25 cellular contexts compared by ENCODE assay signal in the genomic region with DNA sequence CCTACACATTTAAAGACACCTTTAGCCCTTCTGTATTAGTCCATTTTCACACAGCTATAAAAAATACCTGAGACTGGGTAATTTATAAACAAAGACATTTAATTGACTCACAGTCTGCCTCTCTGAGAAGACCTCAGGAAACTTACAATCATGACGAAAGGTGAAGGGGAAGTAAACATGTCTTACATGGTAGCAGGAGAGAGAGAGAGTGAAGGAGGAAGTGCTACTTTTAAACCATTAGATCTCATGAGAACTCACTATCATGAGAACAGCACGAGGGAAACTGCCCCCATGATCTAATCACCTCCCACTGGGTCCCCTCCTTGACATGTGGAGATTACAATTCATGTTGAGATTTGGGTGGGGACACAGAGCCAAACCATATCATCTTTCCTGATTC.
"Had no signal": no experiment of that assay in that cellular context is flagged by ENCODE, and none has a peak within 500 bp of the region (broad histone marks: within the 10 kb centered on the region; RNA-seq: fewer than 3 reads in every experiment).

No MANE protein-coding gene starts in this region.

- H3K9me3 ChIP-seq: gastrocnemius medialis, lower lobe of right lung, ovary, psoas muscle, sigmoid colon, stomach, thyroid gland, vagina had no signal

- DNase-seq: dorsolateral prefrontal cortex; effector CD4-positive, alpha-beta T cell; endodermal cell; foreskin fibroblast; gastrocnemius medialis; head of caudate nucleus; left ventricle myocardium superior; lower lobe of right lung; natural killer cell; occipital lobe; ovary; posterior cingulate gyrus; psoas muscle; right cardiac atrium; sigmoid colon; stimulated activated CD4-positive, alpha-beta T cell treated with anti-CD3 and anti-CD28 coated beads, Interleukin-2, amount 100 ng/mL, for 24 hours; stimulated activated CD4-positive, alpha-beta T cell treated with anti-CD3 and anti-CD28 coated beads, Interleukin-4, amount 100 ng/mL, for 24 hours; stimulated activated naive CD4-positive, alpha-beta T cell treated with Interleukin-2 at 50 U/mL for 16 hours; stomach; thyroid gland; trophoblast cell had no signal

- H3K4me3 ChIP-seq: dorsolateral prefrontal cortex, gastrocnemius medialis, lower lobe of right lung, ovary, psoas muscle, sigmoid colon, stomach, thyroid gland, vagina had no signal

- H3K4me1 Mint-ChIP-seq: endodermal cell; natural killer cell; stimulated activated effector memory CD8-positive, alpha-beta T cell treated with anti-CD3 and anti-CD28 coated beads, Interleukin-12 subunit alpha, Interleukin-12 subunit beta, amount 100 ng/mL, for 72 hours had no signal

- H3K36me3 ChIP-seq: gastrocnemius medialis, lower lobe of right lung, ovary, sigmoid colon, stomach, thyroid gland, vagina had no signal

- H3K9me3 Mint-ChIP-seq: endodermal cell; stimulated activated effector memory CD8-positive, alpha-beta T cell treated with anti-CD3 and anti-CD28 coated beads, Interleukin-12 subunit alpha, Interleukin-12 subunit beta, amount 100 ng/mL, for 72 hours had no signal

- H3K27ac Mint-ChIP-seq: endodermal cell; natural killer cell; stimulated activated effector memory CD8-positive, alpha-beta T cell treated with anti-CD3 and anti-CD28 coated beads, Interleukin-12 subunit alpha, Interleukin-12 subunit beta, amount 100 ng/mL, for 72 hours had no signal

- H3K4me3 Mint-ChIP-seq: endodermal cell; natural killer cell; stimulated activated effector memory CD8-positive, alpha-beta T cell treated with anti-CD3 and anti-CD28 coated beads, Interleukin-12 subunit alpha, Interleukin-12 subunit beta, amount 100 ng/mL, for 72 hours had no signal

- H3K27me3 ChIP-seq: dorsolateral prefrontal cortex, gastrocnemius medialis, ovary, sigmoid colon, stomach, thyroid gland, vagina had no signal

- H3K27ac ChIP-seq: dorsolateral prefrontal cortex, epithelial cell of prostate, gastrocnemius medialis, lower lobe of right lung, ovary, psoas muscle, sigmoid colon, stomach, thyroid gland, vagina had no signal

- H3K4me1 ChIP-seq: gastrocnemius medialis, lower lobe of right lung, psoas muscle, stomach, thyroid gland, vagina had no signal

- H3K36me3 Mint-ChIP-seq: natural killer cell; stimulated activated effector memory CD8-positive, alpha-beta T cell treated with anti-CD3 and anti-CD28 coated beads, Interleukin-12 subunit alpha, Interleukin-12 subunit beta, amount 100 ng/mL, for 72 hours had no signal

- FAIRE-seq: keratinocyte had no signal
